7 cellular contexts compared by ENCODE assay signal in the genomic region with DNA sequence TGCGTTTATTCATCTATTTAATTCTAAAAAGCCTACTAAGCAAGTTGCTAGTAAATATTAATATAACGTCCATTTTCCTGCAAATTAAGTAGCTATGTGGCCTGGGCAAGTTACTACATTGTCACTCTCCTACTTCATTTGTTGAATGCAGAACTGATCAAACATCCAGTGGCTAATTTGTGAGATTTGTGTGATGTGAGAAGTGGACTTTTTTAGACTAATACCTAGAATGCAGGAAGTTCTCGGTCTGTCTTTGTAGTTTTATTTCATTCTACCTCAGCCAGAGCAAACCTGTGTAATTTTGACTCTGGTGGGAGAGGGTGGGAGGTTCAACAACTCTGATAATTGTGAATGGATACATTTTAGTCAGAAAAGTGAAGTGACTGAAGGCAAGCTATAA. TPM values are rescaled to one million over a fixed set of nuclear protein-coding genes. Genes with fewer than 3 reads are reported as not detected.
A peak's percentile ranks its signal among the peaks of the same experiment; 100 is the strongest.
DNase-seq lines count a peak whose midpoint lies in the region; ATAC-seq and TF ChIP-seq lines count a peak whose summit lies in the region.

No MANE protein-coding gene starts in this region.

- H3K27me3 ChIP-seq in mammary epithelial cell (ENCODE audit: insufficient read depth, low read length): no peaks in the 10 kb centered on the region
- no peaks in the 10 kb centered on the region for H3K27me3 ChIP-seq in naive thymus-derived CD4-positive, alpha-beta T cell (ENCODE audit: control insufficient read depth in 2 of 2, insufficient read depth in 2 of 2, low read length in 2 of 2)

- H3K9me3 Mint-ChIP-seq in naive thymus-derived CD4-positive, alpha-beta T cell: no peaks in the 10 kb centered on the region

- ATAC-seq in GM18861 (IDR thresholded peaks at IDR 0.05; ENCODE audit: unreplicated experiment): peak; percentile 2
- peak; percentile 6 for ATAC-seq in HG03575 (IDR thresholded peaks at IDR 0.05; ENCODE audit: extremely low read depth, insufficient number of reproducible peaks, low FRiP score, unreplicated experiment)
- ATAC-seq in naive thymus-derived CD4-positive, alpha-beta T cell: no peak

- H3K36me3 Mint-ChIP-seq in naive thymus-derived CD4-positive, alpha-beta T cell: peaks cover 2 to 10% (median 3%) of the 10 kb centered on the region in 5 donors

- WGBS in mammary epithelial cell (ENCODE audit: low coverage, missing lambda C conversion rate): 0% methylated on average over 3 of the region's 3 CpGs

- peaks cover 0 to 2% (median 0%) of the 10 kb centered on the region in 5 donors for H3K27me3 Mint-ChIP-seq in naive thymus-derived CD4-positive, alpha-beta T cell

- peak overlapping the region; percentile 91 for H3K9ac ChIP-seq in mammary epithelial cell (ENCODE audit: insufficient read depth, low read length)

- no peaks in the 10 kb centered on the region for H3K9me3 ChIP-seq in mammary epithelial cell (replicated peaks; ENCODE audit: insufficient read depth, low read length)
- H3K9me3 ChIP-seq in naive thymus-derived CD4-positive, alpha-beta T cell (ENCODE audit: control insufficient read depth in 2 of 3, low read length in 3 of 3): no peaks in the 10 kb centered on the region

- H3K4me2 ChIP-seq in mammary epithelial cell (ENCODE audit: insufficient read depth, low read depth, low read length): peak overlapping the region; percentile 95

- TF ChIP-seq CTCF in mammary epithelial cell (conservative IDR thresholded peaks at IDR 0.05 in 1 of 2, IDR thresholded peaks at IDR 0.05 in 1 of 2; ENCODE audit: extremely low read depth in 1 of 2, insufficient read depth in 1 of 2, low read depth in 1 of 2, low read length in 2 of 2): no peak

- H3K4me1 Mint-ChIP-seq in naive thymus-derived CD4-positive, alpha-beta T cell: peaks cover 9 to 58% (median 43%) of the 10 kb centered on the region in 7 donors

- peaks cover 4% of the 10 kb centered on the region for H3K4me1 ChIP-seq in mammary epithelial cell (ENCODE audit: insufficient read depth, low read length)
- H3K4me1 ChIP-seq in naive thymus-derived CD4-positive, alpha-beta T cell (ENCODE audit: control insufficient read depth in 2 of 2, insufficient read depth in 2 of 2, low read length in 2 of 2): peaks cover 8 to 15% of the 10 kb centered on the region in 2 donors

- peaks cover 5% of the 10 kb centered on the region for H3K36me3 ChIP-seq in mammary epithelial cell (ENCODE audit: insufficient read depth, low read length)
- peaks cover 0 to 12% (median 7%) of the 10 kb centered on the region in 3 experiments for H3K36me3 ChIP-seq in naive thymus-derived CD4-positive, alpha-beta T cell (ENCODE audit: control insufficient read depth in 2 of 3, insufficient read depth in 3 of 3, low read length in 3 of 3)

- CTCF ChIA-PET in mammary epithelial cell (lab: Charles Lee; ENCODE audit: low non-redundant PET): no interaction called here
- CTCF ChIA-PET in naive thymus-derived CD4-positive, alpha-beta T cell (lab: Charles Lee): no interaction called here

- no peaks in the 10 kb centered on the region for H4K20me1 ChIP-seq in mammary epithelial cell (ENCODE audit: insufficient read depth, low read length)

- no peak for DNase-seq in mammary epithelial cell
- DNase-seq in naive thymus-derived CD4-positive, alpha-beta T cell: peak in 1 of 9 donors; percentile 7
- no peak for DNase-seq in NAMALWA (ENCODE audit: low spot score)
- no peak for DNase-seq in GF-D8 (lab: John Stamatoyannopoulos, UW)
- no peak for DNase-seq in SHP77 treated with DMSO at 0.1 percent for 48 hours (lab: John Stamatoyannopoulos, UW)

- peak overlapping the region; percentile 97 for H2AFZ ChIP-seq in mammary epithelial cell (ENCODE audit: low read depth, low read length)

- intact Hi-C loops in mammary epithelial cell (cut with micrococcal nuclease): no loop called here
- intact Hi-C loops in naive thymus-derived CD4-positive, alpha-beta T cell (cut with micrococcal nuclease): loop anchor here in 1 of 2 donors (2.0 kb wide), 1 partner anchor 18 kb away; no protein-coding TSS in a partner anchor

- peak overlapping the region; percentile 98 to 100 (median 99) for H3K27ac Mint-ChIP-seq in naive thymus-derived CD4-positive, alpha-beta T cell

- dilution Hi-C loops in mammary epithelial cell (cut with HindIII; ENCODE audit: low sequenced_read_pairs): no loop called here

- peak overlapping the region; percentile 69 to 87 (median 84) for H3K4me3 ChIP-seq in mammary epithelial cell (replicated peaks in 1 of 3; ENCODE audit: insufficient read depth in 1 of 3, low read depth in 2 of 3, low read length in 3 of 3)
- H3K4me3 ChIP-seq in naive thymus-derived CD4-positive, alpha-beta T cell (ENCODE audit: low read length): peak overlapping the region; percentile 94

- peak overlapping the region; percentile 84 to 99 (median 98) for H3K4me3 Mint-ChIP-seq in naive thymus-derived CD4-positive, alpha-beta T cell

- POLR2A ChIA-PET in naive thymus-derived CD4-positive, alpha-beta T cell (lab: Charles Lee): interaction anchor here (0.9 to 3.7 kb wide), 5 partner anchors 10 to 47 kb away, joined by 3 to 41 read pairs (median 6); a partner anchor contains a TSS

- H3K27ac ChIP-seq in mammary epithelial cell (ENCODE audit: insufficient read depth, low read depth, low read length): peak overlapping the region; percentile 89
- H3K27ac ChIP-seq in naive thymus-derived CD4-positive, alpha-beta T cell (ENCODE audit: low read depth, low read length): peak overlapping the region; percentile 98

- BruUV-seq in mammary epithelial cell (replicated peaks; lab: Mats Ljungman, UMichigan): no TSS peak

- peaks cover 42% of the 10 kb centered on the region for H3K79me2 ChIP-seq in mammary epithelial cell (ENCODE audit: insufficient read depth, low read length)

- in situ Hi-C loops in mammary epithelial cell (cut with MboI; ENCODE audit: low sequenced_read_pairs in 2 of 2): no loop called here

RNA-seq across cellular contexts. Expression of a gene that starts 0.8 kb away (rescaled TPM):
- total RNA-seq in mammary epithelial cell: 10 to 100 TPM; 18.5 to 27.6 TPM
- 11.2 TPM for polyA plus RNA-seq in mammary epithelial cell
- 14.6 TPM for polyA minus RNA-seq in mammary epithelial cell
- total RNA-seq in naive thymus-derived CD4-positive, alpha-beta T cell: 10 to 100 TPM; 15.5 to 26.0 (median 25.0) TPM
- polyA plus RNA-seq in naive thymus-derived CD4-positive, alpha-beta T cell: 10 to 100 TPM; 11.0 to 11.3 TPM

RNA-seq across cellular contexts. Expression of a gene that starts 27.6 kb away (rescaled TPM):
- total RNA-seq in mammary epithelial cell: not detected
- polyA plus RNA-seq in mammary epithelial cell: not detected
- not detected for polyA minus RNA-seq in mammary epithelial cell
- not detected for total RNA-seq in naive thymus-derived CD4-positive, alpha-beta T cell
- polyA plus RNA-seq in naive thymus-derived CD4-positive, alpha-beta T cell: not detected

RNA-seq across cellular contexts. Expression of a gene that starts 47.3 kb away (rescaled TPM):
- 10 to 100 TPM; 19.0 to 22.3 TPM for total RNA-seq in mammary epithelial cell
- polyA plus RNA-seq in mammary epithelial cell: 12.9 TPM
- polyA minus RNA-seq in mammary epithelial cell: 5.6 TPM
- total RNA-seq in naive thymus-derived CD4-positive, alpha-beta T cell: 10 to 100 TPM in 3 of 5 experiments, 1 to 10 TPM in 2; 6.8 to 14.8 (median 12.9) TPM
- polyA plus RNA-seq in naive thymus-derived CD4-positive, alpha-beta T cell: 10 to 100 TPM; 20.3 to 21.1 TPM
